Comparison of ENCODE assay signal across 26 cellular contexts in genomic region chr7:158004123-158004490, GRCh38.
"Had no signal": no experiment of that assay in that cellular context is flagged by ENCODE, and none has a peak within 500 bp of the region (broad histone marks: within the 10 kb centered on the region; RNA-seq: fewer than 3 reads in every experiment).

No MANE protein-coding gene starts in this region.

- H3K27ac ChIP-seq: dorsolateral prefrontal cortex, esophagus muscularis mucosa, foreskin keratinocyte, gastroesophageal sphincter, lower lobe of right lung, prostate gland, right atrium auricular region, thoracic aorta, tibial nerve, upper lobe of left lung had no signal

- H3K9me3 ChIP-seq: esophagus muscularis mucosa, gastroesophageal sphincter, heart right ventricle, lower lobe of right lung, prostate gland, right atrium auricular region, thoracic aorta, tibial nerve, upper lobe of left lung had no signal

- H3K4me1 ChIP-seq: esophagus muscularis mucosa, foreskin keratinocyte, lower lobe of right lung, prostate gland, right atrium auricular region, tibial nerve, upper lobe of left lung had no signal

- H3K27me3 ChIP-seq: foreskin keratinocyte, gastroesophageal sphincter, right atrium auricular region, tibial nerve, upper lobe of left lung had no signal

- ATAC-seq: foreskin keratinocyte; gastroesophageal sphincter; left colon; left ventricle myocardium superior; lower lobe of right lung; naive thymus-derived CD8-positive, alpha-beta T cell; sciatic nerve; stimulated activated memory B cell treated with anti-CD40 and anti-IgM and Interleukin-4, amounts not matched to agents 10 μg/mL and 1 μg/mL and 100 μg/mL, for 72 hours; stimulated activated naive CD8-positive, alpha-beta T cell treated with anti-CD3 and anti-CD28 coated beads, Interleukin-15, Interleukin-2, amounts not matched to agents 100 U/mL and 50 U/mL, for 24 hours had no signal

- DNase-seq: effector CD8-positive, alpha-beta T cell; endodermal cell; foreskin keratinocyte; glutamatergic neuron; hippocampal formation; left colon; left ventricle myocardium superior; lower lobe of right lung; naive thymus-derived CD8-positive, alpha-beta T cell; nephron progenitor cell; nucleus accumbens; stimulated activated CD4-positive, alpha-beta T cell treated with anti-CD3 and anti-CD28 coated beads, Interleukin-4, amount 100 ng/mL, for 4 hours; stimulated activated naive CD8-positive, alpha-beta T cell treated with anti-CD3 and anti-CD28 coated beads, Interleukin-15, Interleukin-2, amounts not matched to agents 100 U/mL and 50 U/mL, for 24 hours; substantia nigra; upper lobe of left lung had no signal

- H3K36me3 ChIP-seq: esophagus muscularis mucosa, gastroesophageal sphincter, heart right ventricle, lower lobe of right lung, prostate gland, right atrium auricular region, thoracic aorta, tibial nerve, upper lobe of left lung had no signal

- H3K4me2 ChIP-seq: smooth muscle cell had no signal

- H3K4me3 ChIP-seq: dorsolateral prefrontal cortex, esophagus muscularis mucosa, gastroesophageal sphincter, heart right ventricle, lower lobe of right lung, prostate gland, right atrium auricular region, smooth muscle cell, thoracic aorta, tibial nerve, upper lobe of left lung had no signal
